Comparison of ENCODE assay signal across 25 cellular contexts in genomic region chr2:102044967-102045489, GRCh38. TPM values are rescaled to one million over a fixed set of nuclear protein-coding genes. Genes with fewer than 3 reads are reported as not detected.
"Had no signal": no experiment of that assay in that cellular context is flagged by ENCODE, and none has a peak within 500 bp of the region (broad histone marks: within the 10 kb centered on the region; RNA-seq: fewer than 3 reads in every experiment).

No MANE protein-coding gene starts in this region.

- ATAC-seq: mucosa of descending colon; natural killer cell treated with Interleukin-12 subunit alpha and Interleukin-12 subunit beta and Interleukin-15 and Interleukin-18, amount 100 ng/mL, for 72 hours; stimulated activated naive B cell treated with anti-CD40 and anti-IgM and Interleukin-4, amounts not matched to agents 10 μg/mL and 1 μg/mL and 100 μg/mL, for 72 hours; stimulated activated naive CD8-positive, alpha-beta T cell treated with anti-CD3 and anti-CD28 coated beads, Interleukin-15, amount 100 ng/mL, for 72 hours had no signal

- DNase-seq: cerebellar nuclear complex; dermis blood vessel endothelial cell; endodermal cell; erythroblast; foreskin melanocyte; head of caudate nucleus; kidney glomerular epithelial cell; mammary epithelial cell; mucosa of descending colon; nucleus accumbens; stimulated activated CD4-positive, alpha-beta T cell treated with anti-CD3 and anti-CD28 coated beads, Interleukin-4, amount 100 ng/mL, for 1 hour; stimulated activated CD8-positive, alpha-beta memory T cell treated with anti-CD3 and anti-CD28 coated beads, Interleukin-4, amount 100 ng/mL, for 48 hours; stimulated activated naive B cell treated with anti-CD40 and anti-IgM and Interleukin-4, amounts not matched to agents 10 μg/mL and 1 μg/mL and 100 μg/mL, for 72 hours; stimulated activated naive CD8-positive, alpha-beta T cell treated with anti-CD3 and anti-CD28 coated beads, Interleukin-15, amount 100 ng/mL, for 72 hours; substantia nigra; transverse colon had no signal

- H3K9me3 ChIP-seq: mucosa of descending colon, ovary, right atrium auricular region, thoracic aorta, transverse colon had no signal

- H3K36me3 ChIP-seq: neural progenitor cell, ovary, right atrium auricular region, thoracic aorta, transverse colon had no signal

- FAIRE-seq: colon, endothelial cell of umbilical vein had no signal

- H3K9ac ChIP-seq: neural progenitor cell had no signal

- H2AFZ ChIP-seq: hepatocyte, neural progenitor cell had no signal

- H3K4me2 ChIP-seq: hepatocyte, neural progenitor cell, smooth muscle cell had no signal

- H3K27me3 ChIP-seq: hepatocyte, neural progenitor cell, ovary, right atrium auricular region, transverse colon had no signal

- H3K79me2 ChIP-seq: hepatocyte had no signal

- H3K27ac ChIP-seq: neural progenitor cell, ovary, right atrium auricular region, thoracic aorta had no signal

- H3K4me1 ChIP-seq: neural progenitor cell had no signal

- H3K4me3 ChIP-seq: hepatocyte, mucosa of descending colon, neural progenitor cell, ovary, right atrium auricular region, smooth muscle cell, thoracic aorta, transverse colon had no signal

RNA-seq across cellular contexts. Expression of gene IL1R2, which starts 53.3 kb away (rescaled TPM):
- total RNA-seq: endothelial cell of umbilical vein; natural killer cell treated with Interleukin-12 subunit alpha and Interleukin-12 subunit beta and Interleukin-15 and Interleukin-18, amount 100 ng/mL, for 72 hours had no signal
- polyA plus RNA-seq: endothelial cell of umbilical vein had no signal
